ENCODE assay signal across 3 cellular contexts in the genomic region with DNA sequence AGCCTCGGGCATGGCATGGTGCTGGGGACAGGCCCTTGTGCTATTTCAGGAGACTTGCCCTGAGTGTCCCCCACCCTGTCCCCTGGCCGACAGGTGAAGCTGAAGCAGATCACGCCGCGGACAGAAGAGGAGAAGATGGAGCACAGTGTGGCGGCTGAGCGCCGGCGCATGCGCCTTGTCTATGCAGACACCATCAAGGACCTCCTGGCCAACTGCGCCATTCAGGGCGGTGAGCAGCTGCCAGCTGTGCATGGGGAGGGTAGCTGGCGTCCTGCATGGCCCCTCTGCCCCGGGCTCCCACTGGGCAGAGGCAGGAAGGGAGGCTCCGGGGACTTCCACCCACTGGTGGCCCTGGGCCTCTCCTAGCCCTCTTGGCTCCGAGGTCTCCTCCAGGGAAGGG.
TF ChIP-seq lines count a peak whose summit lies in the region.

No MANE protein-coding gene starts in this region.

TF ChIP-seq in SK-N-SH, 30 proteins besides CTCF, POLR2A, EP300 and RAD21:
- TF ChIP-seq RXRA (IDR thresholded peaks at IDR 0.05; ENCODE audit: borderline replicate concordance, low read depth), result no peak
- TF ChIP-seq TAF1 (IDR thresholded peaks at IDR 0.05; ENCODE audit: borderline replicate concordance, low read depth, low read length), result no peak
- TF ChIP-seq, protein P1, sequence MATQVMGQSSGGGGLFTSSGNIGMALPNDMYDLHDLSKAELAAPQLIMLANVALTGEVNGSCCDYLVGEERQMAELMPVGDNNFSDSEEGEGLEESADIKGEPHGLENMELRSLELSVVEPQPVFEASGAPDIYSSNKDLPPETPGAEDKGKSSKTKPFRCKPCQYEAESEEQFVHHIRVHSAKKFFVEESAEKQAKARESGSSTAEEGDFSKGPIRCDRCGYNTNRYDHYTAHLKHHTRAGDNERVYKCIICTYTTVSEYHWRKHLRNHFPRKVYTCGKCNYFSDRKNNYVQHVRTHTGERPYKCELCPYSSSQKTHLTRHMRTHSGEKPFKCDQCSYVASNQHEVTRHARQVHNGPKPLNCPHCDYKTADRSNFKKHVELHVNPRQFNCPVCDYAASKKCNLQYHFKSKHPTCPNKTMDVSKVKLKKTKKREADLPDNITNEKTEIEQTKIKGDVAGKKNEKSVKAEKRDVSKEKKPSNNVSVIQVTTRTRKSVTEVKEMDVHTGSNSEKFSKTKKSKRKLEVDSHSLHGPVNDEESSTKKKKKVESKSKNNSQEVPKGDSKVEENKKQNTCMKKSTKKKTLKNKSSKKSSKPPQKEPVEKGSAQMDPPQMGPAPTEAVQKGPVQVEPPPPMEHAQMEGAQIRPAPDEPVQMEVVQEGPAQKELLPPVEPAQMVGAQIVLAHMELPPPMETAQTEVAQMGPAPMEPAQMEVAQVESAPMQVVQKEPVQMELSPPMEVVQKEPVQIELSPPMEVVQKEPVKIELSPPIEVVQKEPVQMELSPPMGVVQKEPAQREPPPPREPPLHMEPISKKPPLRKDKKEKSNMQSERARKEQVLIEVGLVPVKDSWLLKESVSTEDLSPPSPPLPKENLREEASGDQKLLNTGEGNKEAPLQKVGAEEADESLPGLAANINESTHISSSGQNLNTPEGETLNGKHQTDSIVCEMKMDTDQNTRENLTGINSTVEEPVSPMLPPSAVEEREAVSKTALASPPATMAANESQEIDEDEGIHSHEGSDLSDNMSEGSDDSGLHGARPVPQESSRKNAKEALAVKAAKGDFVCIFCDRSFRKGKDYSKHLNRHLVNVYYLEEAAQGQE (IDR thresholded peaks at IDR 0.05; ENCODE audit: low read depth, low read length), result no peak
- TF ChIP-seq MXI1 (IDR thresholded peaks at IDR 0.05; ENCODE audit: low read depth, low read length), result no peak
- TF ChIP-seq, protein P2, sequence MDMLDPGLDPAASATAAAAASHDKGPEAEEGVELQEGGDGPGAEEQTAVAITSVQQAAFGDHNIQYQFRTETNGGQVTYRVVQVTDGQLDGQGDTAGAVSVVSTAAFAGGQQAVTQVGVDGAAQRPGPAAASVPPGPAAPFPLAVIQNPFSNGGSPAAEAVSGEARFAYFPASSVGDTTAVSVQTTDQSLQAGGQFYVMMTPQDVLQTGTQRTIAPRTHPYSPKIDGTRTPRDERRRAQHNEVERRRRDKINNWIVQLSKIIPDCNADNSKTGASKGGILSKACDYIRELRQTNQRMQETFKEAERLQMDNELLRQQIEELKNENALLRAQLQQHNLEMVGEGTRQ (IDR thresholded peaks at IDR 0.05; ENCODE audit: borderline replicate concordance, low read depth, low read length), result no peak
- no peak for TF ChIP-seq GATA2 (CRISPR knock-in tag; IDR thresholded peaks at IDR 0.05)
- TF ChIP-seq RCOR1 (IDR thresholded peaks at IDR 0.05; ENCODE audit: low read length), result no peak
- TF ChIP-seq SIN3A (IDR thresholded peaks at IDR 0.05; ENCODE audit: borderline replicate concordance, low read depth, low read length), result no peak
- no peak for TF ChIP-seq RFX5 (IDR thresholded peaks at IDR 0.05; ENCODE audit: low read length)
- no peak for TF ChIP-seq POLR2AphosphoS5 (IDR thresholded peaks at IDR 0.05; ENCODE audit: low read depth, low read length)
- no peak for TF ChIP-seq GABPA (IDR thresholded peaks at IDR 0.05; ENCODE audit: low read depth)
- TF ChIP-seq, protein P3, sequence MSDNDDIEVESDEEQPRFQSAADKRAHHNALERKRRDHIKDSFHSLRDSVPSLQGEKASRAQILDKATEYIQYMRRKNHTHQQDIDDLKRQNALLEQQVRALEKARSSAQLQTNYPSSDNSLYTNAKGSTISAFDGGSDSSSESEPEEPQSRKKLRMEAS (IDR thresholded peaks at IDR 0.05; ENCODE audit: low read depth), result no peak
- no peak for TF ChIP-seq JUND (IDR thresholded peaks at IDR 0.05)

TF ChIP-seq in SK-N-SH treated with all-trans-retinoic acid at 6 μM for 48 hours, 23 proteins besides CTCF, POLR2A, EP300 and RAD21:
- TF ChIP-seq CSDC2 (CRISPR knock-in tag; IDR thresholded peaks at IDR 0.05) (no peak), ZFP3 (CRISPR knock-in tag; IDR thresholded peaks at IDR 0.05) (no peak), RARB (CRISPR knock-in tag; IDR thresholded peaks at IDR 0.05) (no peak), OSR1 (CRISPR knock-in tag; IDR thresholded peaks at IDR 0.05) (no peak), ESRRG (CRISPR knock-in tag; IDR thresholded peaks at IDR 0.05) (no peak), SNAI2 (CRISPR knock-in tag; IDR thresholded peaks at IDR 0.05) (no peak), ARNTL (CRISPR knock-in tag; IDR thresholded peaks at IDR 0.05; ENCODE audit: borderline replicate concordance, low read depth) (no peak), ZNF70 (CRISPR knock-in tag; IDR thresholded peaks at IDR 0.05) (no peak), ISL1 (CRISPR knock-in tag; IDR thresholded peaks at IDR 0.05) (no peak), PPARA (CRISPR knock-in tag; IDR thresholded peaks at IDR 0.05; ENCODE audit: borderline replicate concordance) (no peak), TOX (CRISPR knock-in tag; IDR thresholded peaks at IDR 0.05; ENCODE audit: borderline replicate concordance) (no peak), GLIS3 (CRISPR knock-in tag; IDR thresholded peaks at IDR 0.05) (no peak), ZNF8 (CRISPR knock-in tag; IDR thresholded peaks at IDR 0.05) (no peak), TCF4 (CRISPR knock-in tag; IDR thresholded peaks at IDR 0.05; ENCODE audit: borderline replicate concordance) (no peak), ZC3H10 (CRISPR knock-in tag; IDR thresholded peaks at IDR 0.05) (no peak)
- TF ChIP-seq, protein P4, sequence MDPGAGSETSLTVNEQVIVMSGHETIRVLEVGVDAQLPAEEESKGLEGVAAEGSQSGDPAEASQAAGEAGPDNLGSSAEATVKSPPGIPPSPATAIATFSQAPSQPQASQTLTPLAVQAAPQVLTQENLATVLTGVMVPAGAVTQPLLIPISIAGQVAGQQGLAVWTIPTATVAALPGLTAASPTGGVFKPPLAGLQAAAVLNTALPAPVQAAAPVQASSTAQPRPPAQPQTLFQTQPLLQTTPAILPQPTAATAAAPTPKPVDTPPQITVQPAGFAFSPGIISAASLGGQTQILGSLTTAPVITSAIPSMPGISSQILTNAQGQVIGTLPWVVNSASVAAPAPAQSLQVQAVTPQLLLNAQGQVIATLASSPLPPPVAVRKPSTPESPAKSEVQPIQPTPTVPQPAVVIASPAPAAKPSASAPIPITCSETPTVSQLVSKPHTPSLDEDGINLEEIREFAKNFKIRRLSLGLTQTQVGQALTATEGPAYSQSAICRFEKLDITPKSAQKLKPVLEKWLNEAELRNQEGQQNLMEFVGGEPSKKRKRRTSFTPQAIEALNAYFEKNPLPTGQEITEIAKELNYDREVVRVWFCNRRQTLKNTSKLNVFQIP (CRISPR knock-in tag; IDR thresholded peaks at IDR 0.05; ENCODE audit: borderline replicate concordance, low read depth), result no peak
- TF ChIP-seq, protein P5, sequence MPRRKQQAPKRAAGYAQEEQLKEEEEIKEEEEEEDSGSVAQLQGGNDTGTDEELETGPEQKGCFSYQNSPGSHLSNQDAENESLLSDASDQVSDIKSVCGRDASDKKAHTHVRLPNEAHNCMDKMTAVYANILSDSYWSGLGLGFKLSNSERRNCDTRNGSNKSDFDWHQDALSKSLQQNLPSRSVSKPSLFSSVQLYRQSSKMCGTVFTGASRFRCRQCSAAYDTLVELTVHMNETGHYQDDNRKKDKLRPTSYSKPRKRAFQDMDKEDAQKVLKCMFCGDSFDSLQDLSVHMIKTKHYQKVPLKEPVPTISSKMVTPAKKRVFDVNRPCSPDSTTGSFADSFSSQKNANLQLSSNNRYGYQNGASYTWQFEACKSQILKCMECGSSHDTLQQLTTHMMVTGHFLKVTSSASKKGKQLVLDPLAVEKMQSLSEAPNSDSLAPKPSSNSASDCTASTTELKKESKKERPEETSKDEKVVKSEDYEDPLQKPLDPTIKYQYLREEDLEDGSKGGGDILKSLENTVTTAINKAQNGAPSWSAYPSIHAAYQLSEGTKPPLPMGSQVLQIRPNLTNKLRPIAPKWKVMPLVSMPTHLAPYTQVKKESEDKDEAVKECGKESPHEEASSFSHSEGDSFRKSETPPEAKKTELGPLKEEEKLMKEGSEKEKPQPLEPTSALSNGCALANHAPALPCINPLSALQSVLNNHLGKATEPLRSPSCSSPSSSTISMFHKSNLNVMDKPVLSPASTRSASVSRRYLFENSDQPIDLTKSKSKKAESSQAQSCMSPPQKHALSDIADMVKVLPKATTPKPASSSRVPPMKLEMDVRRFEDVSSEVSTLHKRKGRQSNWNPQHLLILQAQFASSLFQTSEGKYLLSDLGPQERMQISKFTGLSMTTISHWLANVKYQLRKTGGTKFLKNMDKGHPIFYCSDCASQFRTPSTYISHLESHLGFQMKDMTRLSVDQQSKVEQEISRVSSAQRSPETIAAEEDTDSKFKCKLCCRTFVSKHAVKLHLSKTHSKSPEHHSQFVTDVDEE (CRISPR knock-in tag; IDR thresholded peaks at IDR 0.05), result no peak
- TF ChIP-seq, protein P6, sequence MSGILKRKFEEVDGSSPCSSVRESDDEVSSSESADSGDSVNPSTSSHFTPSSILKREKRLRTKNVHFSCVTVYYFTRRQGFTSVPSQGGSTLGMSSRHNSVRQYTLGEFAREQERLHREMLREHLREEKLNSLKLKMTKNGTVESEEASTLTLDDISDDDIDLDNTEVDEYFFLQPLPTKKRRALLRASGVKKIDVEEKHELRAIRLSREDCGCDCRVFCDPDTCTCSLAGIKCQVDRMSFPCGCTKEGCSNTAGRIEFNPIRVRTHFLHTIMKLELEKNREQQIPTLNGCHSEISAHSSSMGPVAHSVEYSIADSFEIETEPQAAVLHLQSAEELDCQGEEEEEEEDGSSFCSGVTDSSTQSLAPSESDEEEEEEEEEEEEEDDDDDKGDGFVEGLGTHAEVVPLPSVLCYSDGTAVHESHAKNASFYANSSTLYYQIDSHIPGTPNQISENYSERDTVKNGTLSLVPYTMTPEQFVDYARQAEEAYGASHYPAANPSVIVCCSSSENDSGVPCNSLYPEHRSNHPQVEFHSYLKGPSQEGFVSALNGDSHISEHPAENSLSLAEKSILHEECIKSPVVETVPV (CRISPR knock-in tag; IDR thresholded peaks at IDR 0.05), result no peak

TF ChIP-seq in H1, 55 proteins besides CTCF, POLR2A, EP300 and RAD21:
- TF ChIP-seq HDAC6 (IDR thresholded peaks at IDR 0.05; ENCODE audit: low read depth, low read length), result no peak
